Comparison of ENCODE assay signal across 1 cellular context in genomic region chr1:168920456-168921094, GRCh38.
TF ChIP-seq lines count a peak whose summit lies in the region.

No MANE protein-coding gene starts in this region.

TF ChIP-seq in HepG2, 621 proteins besides CTCF, POLR2A, EP300 and RAD21 (continued from another document):
- TF ChIP-seq, protein P1, sequence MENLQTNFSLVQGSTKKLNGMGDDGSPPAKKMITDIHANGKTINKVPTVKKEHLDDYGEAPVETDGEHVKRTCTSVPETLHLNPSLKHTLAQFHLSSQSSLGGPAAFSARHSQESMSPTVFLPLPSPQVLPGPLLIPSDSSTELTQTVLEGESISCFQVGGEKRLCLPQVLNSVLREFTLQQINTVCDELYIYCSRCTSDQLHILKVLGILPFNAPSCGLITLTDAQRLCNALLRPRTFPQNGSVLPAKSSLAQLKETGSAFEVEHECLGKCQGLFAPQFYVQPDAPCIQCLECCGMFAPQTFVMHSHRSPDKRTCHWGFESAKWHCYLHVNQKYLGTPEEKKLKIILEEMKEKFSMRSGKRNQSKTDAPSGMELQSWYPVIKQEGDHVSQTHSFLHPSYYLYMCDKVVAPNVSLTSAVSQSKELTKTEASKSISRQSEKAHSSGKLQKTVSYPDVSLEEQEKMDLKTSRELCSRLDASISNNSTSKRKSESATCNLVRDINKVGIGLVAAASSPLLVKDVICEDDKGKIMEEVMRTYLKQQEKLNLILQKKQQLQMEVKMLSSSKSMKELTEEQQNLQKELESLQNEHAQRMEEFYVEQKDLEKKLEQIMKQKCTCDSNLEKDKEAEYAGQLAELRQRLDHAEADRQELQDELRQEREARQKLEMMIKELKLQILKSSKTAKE (CRISPR knock-in tag; IDR thresholded peaks at IDR 0.05; ENCODE audit: borderline replicate concordance), result no peak
- TF ChIP-seq TBL1XR1 (IDR thresholded peaks at IDR 0.05; ENCODE audit: borderline replicate concordance, low read length, partially characterized antibody), result no peak
- TF ChIP-seq HOXA5 (CRISPR knock-in tag; IDR thresholded peaks at IDR 0.05), result no peak
